ENCODE assay signal across 19 cellular contexts in the genomic region with DNA sequence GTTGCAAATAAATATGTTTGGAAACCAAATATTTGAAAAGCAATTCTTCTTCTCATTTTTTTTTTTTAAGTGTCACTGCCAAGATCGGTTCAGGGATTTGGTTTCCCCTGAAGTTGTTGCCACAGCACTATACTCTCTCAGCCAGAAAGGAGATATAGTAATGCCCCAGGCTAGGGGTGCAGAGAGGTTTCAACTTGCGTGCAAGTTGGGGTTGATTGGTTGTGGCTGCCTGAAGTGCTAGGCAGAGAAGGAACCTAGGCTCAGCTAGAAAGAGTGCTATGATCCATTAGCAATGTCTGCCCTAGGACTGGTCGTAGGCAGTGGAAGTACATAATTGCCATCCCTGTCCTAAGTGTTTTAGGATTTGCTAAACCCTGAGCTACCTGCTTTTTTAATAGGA.
A peak's percentile ranks its signal among the peaks of the same experiment; 100 is the strongest.
DNase-seq lines count a peak whose midpoint lies in the region; ATAC-seq and TF ChIP-seq lines count a peak whose summit lies in the region.
"Had no signal": no experiment of that assay in that cellular context is flagged by ENCODE, and none has a peak within 500 bp of the region (broad histone marks: within the 10 kb centered on the region; RNA-seq: fewer than 3 reads in every experiment).

No MANE protein-coding gene starts in this region.

- H3K36me3 ChIP-seq in GM23338 (ENCODE audit: insufficient read depth) (no peaks in the 10 kb centered on the region), RWPE2 (ENCODE audit: low read depth) (no peaks in the 10 kb centered on the region), mesendoderm (ENCODE audit: control insufficient read depth, insufficient read depth, low read length) (no peaks in the 10 kb centered on the region)

- H3K27me3 ChIP-seq in GM23338 (ENCODE audit: insufficient read depth): no peaks in the 10 kb centered on the region
- H3K27me3 ChIP-seq in RWPE2 (ENCODE audit: insufficient read depth, poor library complexity, severe bottlenecking): peaks cover 3% of the 10 kb centered on the region
- H3K27me3 ChIP-seq in mesendoderm (ENCODE audit: insufficient read depth, low read length, poor library complexity): no peaks in the 10 kb centered on the region

- H3K27ac Mint-ChIP-seq in GM23338: no peak overlapping the region
- H3K27ac Mint-ChIP-seq: B cell; CD4-positive, alpha-beta memory T cell had no signal

- peaks cover 18% of the 10 kb centered on the region for H3K27me3 Mint-ChIP-seq in GM23338 (ENCODE audit: insufficient read depth, low read depth, poor library complexity)

- no peak overlapping the region for H2BK120ac ChIP-seq in mesendoderm (ENCODE audit: low read depth, low read length)

- no peaks in the 10 kb centered on the region for H4K20me1 ChIP-seq in GM23338 (replicated peaks; ENCODE audit: insufficient read depth)

- H3K9me3 ChIP-seq in RWPE2 (ENCODE audit: severe bottlenecking): peaks cover 2% of the 10 kb centered on the region
- H3K9me3 ChIP-seq: SK-N-SH had no signal

- H3K4me2 ChIP-seq in GM23338 (no peak overlapping the region), mesendoderm (ENCODE audit: low read length) (no peak overlapping the region)
- H3K4me2 ChIP-seq: PC-9, SK-N-SH had no signal

- WGBS in mesendoderm (ENCODE audit: extremely low coverage, insufficient coverage, low lambda C conversion rate): no CpG with 5 or more reads among the region's 3 CpGs

- H3K79me2 ChIP-seq in GM23338 (replicated peaks; ENCODE audit: insufficient read depth): no peaks in the 10 kb centered on the region
- no peaks in the 10 kb centered on the region for H3K79me2 ChIP-seq in mesendoderm (ENCODE audit: control insufficient read depth, insufficient read depth, low read length)

- no peak overlapping the region for H3K9ac ChIP-seq in mesendoderm (ENCODE audit: low read length)
- H3K9ac ChIP-seq: SK-N-SH had no signal

- H3K4me3 ChIP-seq in GM23338 (no peak overlapping the region), RWPE2 (ENCODE audit: severe bottlenecking) (no peak overlapping the region), epithelial cell of esophagus (ENCODE audit: low read length) (no peak overlapping the region), mesendoderm (ENCODE audit: low read length) (no peak overlapping the region)
- H3K4me3 ChIP-seq: PC-9 had no signal

- no peak overlapping the region for H3K18ac ChIP-seq in mesendoderm (ENCODE audit: low read length)

- peaks cover 8% of the 10 kb centered on the region; the same call in 2 of the 3 replicates for H3K9me3 Mint-ChIP-seq in GM23338

- no peak for DNase-seq in GM23338 (ENCODE audit: low spot score)
- no peak for DNase-seq in RWPE2 (ENCODE audit: low spot score)
- peak; percentile 4 for DNase-seq in epithelial cell of esophagus (ENCODE audit: low read depth)
- DNase-seq in mesendoderm: peak; percentile 17
- no peak for DNase-seq in activated CD4-positive, alpha-beta T cell treated with anti-CD3 and anti-CD28 coated beads for 48 hours
- DNase-seq in activated effector memory CD4-positive, alpha-beta T cell treated with anti-CD3 and anti-CD28 coated beads, Interleukin-2, amount 50 U/mL, for 16 hours: no peak
- DNase-seq: ACHN; CD4-positive, alpha-beta memory T cell; GF-D8; H7; NCI-H1930; NCI-H2171; NCI-H748 treated with DMSO at 0.1 percent for 48 hours; PC-9; SK-N-SH; T-helper 1 cell had no signal

- H3K4me1 Mint-ChIP-seq in GM23338: peaks cover 30% of the 10 kb centered on the region
- H3K4me1 Mint-ChIP-seq: B cell; CD4-positive, alpha-beta memory T cell had no signal

- no peak overlapping the region for H3K23ac ChIP-seq in mesendoderm (ENCODE audit: low read length)

- H3K4ac ChIP-seq in mesendoderm (ENCODE audit: low read depth, low read length): no peak overlapping the region

- no peak overlapping the region for H3K56ac ChIP-seq in mesendoderm (ENCODE audit: low read length)

- H4K8ac ChIP-seq in mesendoderm (ENCODE audit: low read depth, low read length): no peak overlapping the region

- no peak overlapping the region for H2BK15ac ChIP-seq in mesendoderm (replicated peaks; ENCODE audit: low read depth)

- H3K4me3 Mint-ChIP-seq in GM23338: no peak overlapping the region
- H3K4me3 Mint-ChIP-seq: B cell; CD4-positive, alpha-beta memory T cell had no signal

- no peak overlapping the region for H2BK5ac ChIP-seq in mesendoderm (ENCODE audit: low read length)

- no peak overlapping the region for H4K5ac ChIP-seq in mesendoderm (ENCODE audit: low read length)

- H2AFZ ChIP-seq in GM23338: no peak overlapping the region
- H2AFZ ChIP-seq: PC-9 had no signal

- H3F3A ChIP-seq in GM23338 (replicated peaks; ENCODE audit: low read depth): no peaks in the 10 kb centered on the region

- H2AK5ac ChIP-seq in mesendoderm (ENCODE audit: low read length): no peak overlapping the region

- H3K79me1 ChIP-seq in mesendoderm (ENCODE audit: low read length): no peaks in the 10 kb centered on the region

- no peak for TF ChIP-seq CTCF in GM23338 (conservative IDR thresholded peaks at IDR 0.05; ENCODE audit: low read depth in 2 of 2)
- no peak for TF ChIP-seq CTCF in RWPE2 (IDR thresholded peaks at IDR 0.05; ENCODE audit: poor library complexity, severe bottlenecking)
- TF ChIP-seq CTCF in epithelial cell of esophagus (IDR thresholded peaks at IDR 0.05; ENCODE audit: insufficient read depth, low read depth, low read length, missing control alignments): no peak

- H3K9me2 ChIP-seq in GM23338 (ENCODE audit: insufficient read depth): no peaks in the 10 kb centered on the region
- H3K9me2 ChIP-seq: SK-N-SH had no signal

- ATAC-seq in GM23338: peak; percentile 65
- ATAC-seq in RWPE2 (ENCODE audit: low read depth): peak; percentile 21; the same call in 2 of the 3 replicates
- ATAC-seq in GM21529 (IDR thresholded peaks at IDR 0.05; ENCODE audit: unreplicated experiment): no peak
- ATAC-seq: Right ventricle myocardium inferior had no signal

- peaks cover 20% of the 10 kb centered on the region for H3K4me1 ChIP-seq in GM23338 (ENCODE audit: insufficient read depth)
- peaks cover 4% of the 10 kb centered on the region for H3K4me1 ChIP-seq in RWPE2 (ENCODE audit: insufficient read depth, poor library complexity, severe bottlenecking)
- no peaks in the 10 kb centered on the region for H3K4me1 ChIP-seq in mesendoderm (ENCODE audit: control insufficient read depth, low read depth, low read length)

- H3K27ac ChIP-seq in GM23338 (ENCODE audit: low read depth) (no peak overlapping the region), RWPE2 (ENCODE audit: poor library complexity, severe bottlenecking) (no peak overlapping the region), mesendoderm (ENCODE audit: low read depth, low read length) (no peak overlapping the region)
- H3K27ac ChIP-seq: PC-9 had no signal

- 0 out of 3 replicates have a peak, but pooled peaks cover 2% of the 10 kb centered on the region for H3K36me3 Mint-ChIP-seq in GM23338 (ENCODE audit: low read depth)
- H3K36me3 Mint-ChIP-seq: CD4-positive, alpha-beta memory T cell had no signal

TF ChIP-seq in GM23338, 12 proteins besides CTCF, POLR2A, EP300 and RAD21 (continues in another document):
- TF ChIP-seq, protein P1, sequence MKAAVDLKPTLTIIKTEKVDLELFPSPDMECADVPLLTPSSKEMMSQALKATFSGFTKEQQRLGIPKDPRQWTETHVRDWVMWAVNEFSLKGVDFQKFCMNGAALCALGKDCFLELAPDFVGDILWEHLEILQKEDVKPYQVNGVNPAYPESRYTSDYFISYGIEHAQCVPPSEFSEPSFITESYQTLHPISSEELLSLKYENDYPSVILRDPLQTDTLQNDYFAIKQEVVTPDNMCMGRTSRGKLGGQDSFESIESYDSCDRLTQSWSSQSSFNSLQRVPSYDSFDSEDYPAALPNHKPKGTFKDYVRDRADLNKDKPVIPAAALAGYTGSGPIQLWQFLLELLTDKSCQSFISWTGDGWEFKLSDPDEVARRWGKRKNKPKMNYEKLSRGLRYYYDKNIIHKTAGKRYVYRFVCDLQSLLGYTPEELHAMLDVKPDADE (IDR thresholded peaks at IDR 0.05): no peak

Comparison
In these comparisons a context has a peak if more than half of its experiments do, and no peak if none do; other contexts are left out.
1. DNase-seq: peak in epithelial cell of esophagus (single experiment) and mesendoderm (single experiment); none in GM23338 (single experiment), RWPE2 (single experiment), activated CD4-positive, alpha-beta T cell treated with anti-CD3 and anti-CD28 coated beads for 48 hours (single experiment) and activated effector memory CD4-positive, alpha-beta T cell treated with anti-CD3 and anti-CD28 coated beads, Interleukin-2, amount 50 U/mL, for 16 hours (single experiment).